Comparison of ENCODE assay signal across 16 cellular contexts in the genomic region with DNA sequence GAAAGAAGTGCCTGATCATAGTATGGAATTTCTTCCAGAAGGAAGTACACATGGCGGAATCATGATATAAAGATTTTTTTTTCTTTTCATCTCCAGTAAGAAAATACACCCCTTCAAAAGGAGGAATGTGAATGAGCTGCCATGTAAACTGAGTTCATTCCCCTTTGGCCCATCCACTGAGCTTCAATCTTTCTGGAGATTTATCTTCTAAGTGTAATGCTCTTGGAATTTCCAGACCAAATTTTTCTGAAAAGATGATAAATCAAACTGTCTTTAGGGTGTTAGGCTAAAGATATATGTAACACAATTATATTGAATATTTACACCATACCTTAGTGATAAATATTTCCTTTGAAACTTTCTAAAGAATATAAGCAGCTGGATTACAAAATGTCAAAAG. TPM values are rescaled to one million over a fixed set of nuclear protein-coding genes. Genes with fewer than 3 reads are reported as not detected.
DNase-seq lines count a peak whose midpoint lies in the region; ATAC-seq and TF ChIP-seq lines count a peak whose summit lies in the region.
"Had no signal": no experiment of that assay in that cellular context is flagged by ENCODE, and none has a peak within 500 bp of the region (broad histone marks: within the 10 kb centered on the region; RNA-seq: fewer than 3 reads in every experiment).

No MANE protein-coding gene starts in this region.

- H3K36me3 ChIP-seq in ACC112 (ENCODE audit: insufficient read depth, low read length), result peaks cover 8% of the 10 kb centered on the region; the same call in 1 of the 2 replicates
- H3K36me3 ChIP-seq in gastrocnemius medialis, result no peaks in the 10 kb centered on the region

- ATAC-seq in gastrocnemius medialis, result no peak
- no peak for ATAC-seq in activated CD4-positive, CD25-positive, alpha-beta regulatory T cell treated with anti-CD3 and anti-CD28 coated beads, Interleukin-2, amount 50 U/mL, for 24 hours
- ATAC-seq: T-cell had no signal

- TF ChIP-seq POLR2A in gastrocnemius medialis (IDR thresholded peaks at IDR 0.05), result no peak

- H3K27me3 ChIP-seq in ACC112 (ENCODE audit: insufficient read depth, low read length), result no peaks in the 10 kb centered on the region
- H3K27me3 ChIP-seq in gastrocnemius medialis, result no peaks in the 10 kb centered on the region
- H3K27me3 ChIP-seq: body of pancreas had no signal

- H3K4me1 ChIP-seq in ACC112 (ENCODE audit: control insufficient read depth, insufficient read depth, low read length, unreplicated experiment) (peaks cover 27% of the 10 kb centered on the region), gastrocnemius medialis (no peaks in the 10 kb centered on the region)
- H3K4me1 ChIP-seq: body of pancreas had no signal

- peak overlapping the region; percentile 74 for H3K27ac ChIP-seq in ACC112 (ENCODE audit: low read depth, low read length)
- H3K27ac ChIP-seq in gastrocnemius medialis, result peak overlapping the region; percentile 0 to 62 (median 57)
- H3K27ac ChIP-seq: PC-9 had no signal

- no peak for TF ChIP-seq CTCF in fibroblast of pulmonary artery (IDR thresholded peaks at IDR 0.05; ENCODE audit: low read length, missing control alignments)
- no peak for TF ChIP-seq CTCF in gastrocnemius medialis (IDR thresholded peaks at IDR 0.05 in 4 of 5, conservative IDR thresholded peaks at IDR 0.05 in 1 of 5)

- H3K4me3 ChIP-seq in ACC112 (ENCODE audit: low read depth, low read length), result peak overlapping the region; percentile 73
- peak overlapping the region; percentile 72 for H3K4me3 ChIP-seq in fibroblast of pulmonary artery (replicated peaks; ENCODE audit: low read depth, low read length)
- H3K4me3 ChIP-seq in gastrocnemius medialis, result peak overlapping the region in 3 of 4 donors; percentile 4 to 44 (median 44)
- H3K4me3 ChIP-seq: body of pancreas, PC-9 had no signal

- peaks cover 79% of the 10 kb centered on the region for H3K79me2 ChIP-seq in ACC112 (ENCODE audit: control insufficient read depth, insufficient read depth, low read length, unreplicated experiment)

- intact Hi-C loops in gastrocnemius medialis (cut with DNase I; ENCODE audit: low total_unique reads), result loop anchor here (5.0 to 10.0 kb wide), 2 partner anchors 150 to 193 kb away; no protein-coding TSS in a partner anchor

- no peaks in the 10 kb centered on the region for H3K9me3 ChIP-seq in gastrocnemius medialis
- H3K9me3 ChIP-seq: body of pancreas had no signal

- peak overlapping the region; percentile 77 for H2AFZ ChIP-seq in ACC112 (ENCODE audit: low read length, unreplicated experiment)
- H2AFZ ChIP-seq: PC-9 had no signal

- DNase-seq in NCI-H226 (peak; percentile 74), fibroblast of pulmonary artery (ENCODE audit: low read depth) (no peak), gastrocnemius medialis (no peak), NCI-H2107 (lab: John Stamatoyannopoulos, UW) (no peak), SW480 (ENCODE audit: low spot score) (no peak), KBM-7 (no peak)
- DNase-seq: activated B cell treated with CpG ODN at 0.5 μM for 24 hours; body of pancreas; H9; NCI-H1930; PC-9; retina; stimulated activated CD4-positive, alpha-beta T cell treated with anti-CD3 and anti-CD28 coated beads, Interleukin-4, amount 100 ng/mL, for 4 hours; T-cell had no signal

- in situ Hi-C loops in gastrocnemius medialis (cut with MboI; ENCODE audit: low sequenced_read_pairs in 4 of 4) (no loop called here), KBM-7 (cut with MboI; ENCODE audit: low pct_unique_long_range_greater_than_20kb, low sequenced_read_pairs) (no loop called here)

RNA-seq across cellular contexts. Expression of gene DCN, which starts 5.2 kb away (rescaled TPM):
- total RNA-seq in gastrocnemius medialis, result 100 to 1,000 TPM; 346 to 674 (median 611) TPM
- total RNA-seq: activated B cell treated with CpG ODN at 0.5 μM for 24 hours, H9, PC-9 had no signal
